ENCODE assay signal across 8 cellular contexts in the genomic region with DNA sequence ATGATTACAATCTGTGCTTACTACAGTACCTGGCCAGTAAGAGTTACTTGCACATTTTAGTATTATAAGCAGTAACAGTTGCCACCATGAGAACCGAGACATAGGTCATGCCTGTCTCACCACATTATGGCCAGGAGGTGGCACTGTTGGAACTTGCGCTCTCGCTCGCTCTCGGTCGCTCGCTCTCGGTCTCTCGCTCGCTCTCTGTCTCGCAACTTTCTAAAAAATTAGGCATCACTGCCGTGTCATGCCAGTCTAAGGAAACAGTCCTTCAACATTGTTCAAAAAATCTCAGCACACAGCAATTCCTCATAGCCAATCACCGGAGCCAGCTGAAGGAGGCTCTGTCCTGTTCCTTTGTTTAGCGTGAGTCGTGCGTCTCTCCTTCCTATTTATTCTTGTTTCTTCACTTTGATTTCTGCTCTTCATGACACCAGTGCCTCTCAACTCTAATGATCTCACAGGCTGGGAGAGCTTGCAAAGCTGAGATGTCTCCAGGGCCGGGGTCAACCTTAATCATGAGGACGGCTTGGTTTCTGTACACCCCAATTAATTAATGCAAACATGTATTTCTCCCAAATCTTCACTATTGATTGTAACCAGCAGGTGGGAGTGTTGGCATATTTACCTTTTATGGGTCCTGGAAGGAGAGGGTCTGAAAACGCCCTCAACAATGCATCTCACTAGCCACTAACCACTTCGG. TPM values are rescaled to one million over a fixed set of nuclear protein-coding genes. Genes with fewer than 3 reads are reported as not detected.
DNase-seq lines count a peak whose midpoint lies in the region; ATAC-seq and TF ChIP-seq lines count a peak whose summit lies in the region.

No MANE protein-coding gene starts in this region.

- in situ Hi-C loops in transverse colon (cut with MboI; ENCODE audit: low pct_ligation_motif_present in 1 of 4, low pct_unique_long_range_greater_than_20kb in 1 of 4, low sequenced_read_pairs in 3 of 4): loop anchor here in 3 of 4 donors (5.0 to 25.0 kb wide), 3 partner anchors 228 to 430 kb away; no protein-coding TSS in a partner anchor

- ATAC-seq in SK-N-SH treated with all-trans-retinoic acid at 6 μM for 48 hours: peak; percentile 85
- ATAC-seq in Right ventricle myocardium inferior: peak; percentile 90

- peak overlapping the region; percentile 39 to 80 (median 74) for H3K27ac ChIP-seq in transverse colon

- CTCF ChIA-PET in GM10248 (lab: Yijun Ruan, JAX): interaction anchor here (0.7 to 18.4 kb wide), 20 partner anchors 8 to 475 kb away, joined by 3 to 447 read pairs (median 4); a partner anchor contains a TSS

- peak overlapping the region; percentile 31 to 56 (median 46) for H3K4me3 ChIP-seq in transverse colon

- H3K36me3 ChIP-seq in transverse colon: no peaks in the 10 kb centered on the region

- H3K27me3 Mint-ChIP-seq in HFFc6 (ENCODE audit: insufficient read depth) (peaks cover 11% of the 10 kb centered on the region), osteocyte (ENCODE audit: unreplicated experiment) (peaks cover 12% of the 10 kb centered on the region)

- DNase-seq in GM10248 (ENCODE audit: extremely low spot score) (peak; percentile 71), HFFc6 (peak; percentile 66), MV-4-11 (lab: John Stamatoyannopoulos, UW) (peak; percentile 69), Right ventricle myocardium inferior (ENCODE audit: missing footprints) (peak; percentile 76), osteocyte (ENCODE audit: extremely low spot score, unreplicated experiment) (no peak), transverse colon (peak; percentile 74)
- peak; percentile 25 for DNase-seq in activated naive CD8-positive, alpha-beta T cell treated with anti-CD3 and anti-CD28 coated beads, Interleukin-2, amount 50 U/mL, for 16 hours (ENCODE audit: low read depth, low spot score)

- H3K36me3 Mint-ChIP-seq in HFFc6 (ENCODE audit: low read depth) (no peaks in the 10 kb centered on the region), osteocyte (ENCODE audit: unreplicated experiment) (no peaks in the 10 kb centered on the region)

- no peaks in the 10 kb centered on the region for H3K9me3 ChIP-seq in transverse colon

- H3K27ac Mint-ChIP-seq in HFFc6: no peak overlapping the region
- no peak overlapping the region for H3K27ac Mint-ChIP-seq in osteocyte (ENCODE audit: unreplicated experiment)

- POLR2A ChIA-PET in GM10248 (lab: Yijun Ruan, JAX): no interaction called here

- H3K9me3 Mint-ChIP-seq in HFFc6 (no peaks in the 10 kb centered on the region), osteocyte (ENCODE audit: unreplicated experiment) (no peaks in the 10 kb centered on the region)

- H3K4me3 Mint-ChIP-seq in HFFc6: no peak overlapping the region
- no peak overlapping the region for H3K4me3 Mint-ChIP-seq in osteocyte (ENCODE audit: unreplicated experiment)

- TF ChIP-seq POLR2A in transverse colon (IDR thresholded peaks at IDR 0.05): no peak

- TF ChIP-seq CTCF in GM10248 (IDR thresholded peaks at IDR 0.05; ENCODE audit: control extremely low read depth, extremely low read depth, low read depth, missing control alignments): peak; percentile 83
- TF ChIP-seq CTCF in HFFc6 (IDR thresholded peaks at IDR 0.05): peak; percentile 90
- peak; percentile 73 for TF ChIP-seq CTCF in osteocyte (IDR thresholded peaks at IDR 0.05)
- TF ChIP-seq CTCF in transverse colon (IDR thresholded peaks at IDR 0.05): peak; percentile 64 to 94 (median 73)

- intact Hi-C loops in Right ventricle myocardium inferior (cut with DNase I) (loop anchor here (1.0 to 2.0 kb wide), 3 partner anchors 222 to 460 kb away; no protein-coding TSS in a partner anchor), transverse colon (cut with DNase I; ENCODE audit: low total_unique reads) (loop anchor here (1.0 to 10.0 kb wide), 3 partner anchors 190 to 458 kb away; no protein-coding TSS in a partner anchor)

- no peaks in the 10 kb centered on the region for H3K4me1 Mint-ChIP-seq in HFFc6 (ENCODE audit: low read depth)
- peaks cover 9% of the 10 kb centered on the region for H3K4me1 Mint-ChIP-seq in osteocyte (ENCODE audit: unreplicated experiment)

- peaks cover 13% of the 10 kb centered on the region for H3K27me3 ChIP-seq in transverse colon

- WGBS in transverse colon (ENCODE audit: low coverage in 1 of 2), 2 donors: 0% methylated on average over 7 to 20 of the region's 20 CpGs

- TF ChIP-seq EP300 in transverse colon (IDR thresholded peaks at IDR 0.05; ENCODE audit: low read depth): no peak

- peaks cover 5 to 10% (median 7%) of the 10 kb centered on the region in 4 donors for H3K4me1 ChIP-seq in transverse colon

TF ChIP-seq in SK-N-SH treated with all-trans-retinoic acid at 6 μM for 48 hours, 23 proteins besides CTCF, POLR2A, EP300 and RAD21:
- TF ChIP-seq ZNF8 (CRISPR knock-in tag; IDR thresholded peaks at IDR 0.05) (no peak), ARNTL (CRISPR knock-in tag; IDR thresholded peaks at IDR 0.05; ENCODE audit: borderline replicate concordance, low read depth) (no peak), RARB (CRISPR knock-in tag; IDR thresholded peaks at IDR 0.05) (no peak), SNAI2 (CRISPR knock-in tag; IDR thresholded peaks at IDR 0.05) (no peak), ZFP3 (CRISPR knock-in tag; IDR thresholded peaks at IDR 0.05) (no peak), CSDC2 (CRISPR knock-in tag; IDR thresholded peaks at IDR 0.05) (no peak), OSR1 (CRISPR knock-in tag; IDR thresholded peaks at IDR 0.05) (no peak), TOX (CRISPR knock-in tag; IDR thresholded peaks at IDR 0.05; ENCODE audit: borderline replicate concordance) (no peak), BACH2 (CRISPR knock-in tag; IDR thresholded peaks at IDR 0.05; ENCODE audit: borderline replicate concordance) (no peak), ESRRG (CRISPR knock-in tag; IDR thresholded peaks at IDR 0.05) (no peak), ZC3H10 (CRISPR knock-in tag; IDR thresholded peaks at IDR 0.05) (no peak), TCF4 (CRISPR knock-in tag; IDR thresholded peaks at IDR 0.05; ENCODE audit: borderline replicate concordance) (no peak), GLIS3 (CRISPR knock-in tag; IDR thresholded peaks at IDR 0.05) (no peak), ZNF565 (CRISPR knock-in tag; conservative IDR thresholded peaks at IDR 0.05; ENCODE audit: low read depth) (no peak), ZFP30 (CRISPR knock-in tag; IDR thresholded peaks at IDR 0.05) (no peak), PPARA (CRISPR knock-in tag; IDR thresholded peaks at IDR 0.05; ENCODE audit: borderline replicate concordance) (no peak), ZNF70 (CRISPR knock-in tag; IDR thresholded peaks at IDR 0.05) (no peak)
- TF ChIP-seq, protein P1, sequence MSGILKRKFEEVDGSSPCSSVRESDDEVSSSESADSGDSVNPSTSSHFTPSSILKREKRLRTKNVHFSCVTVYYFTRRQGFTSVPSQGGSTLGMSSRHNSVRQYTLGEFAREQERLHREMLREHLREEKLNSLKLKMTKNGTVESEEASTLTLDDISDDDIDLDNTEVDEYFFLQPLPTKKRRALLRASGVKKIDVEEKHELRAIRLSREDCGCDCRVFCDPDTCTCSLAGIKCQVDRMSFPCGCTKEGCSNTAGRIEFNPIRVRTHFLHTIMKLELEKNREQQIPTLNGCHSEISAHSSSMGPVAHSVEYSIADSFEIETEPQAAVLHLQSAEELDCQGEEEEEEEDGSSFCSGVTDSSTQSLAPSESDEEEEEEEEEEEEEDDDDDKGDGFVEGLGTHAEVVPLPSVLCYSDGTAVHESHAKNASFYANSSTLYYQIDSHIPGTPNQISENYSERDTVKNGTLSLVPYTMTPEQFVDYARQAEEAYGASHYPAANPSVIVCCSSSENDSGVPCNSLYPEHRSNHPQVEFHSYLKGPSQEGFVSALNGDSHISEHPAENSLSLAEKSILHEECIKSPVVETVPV (CRISPR knock-in tag; IDR thresholded peaks at IDR 0.05): no peak
- TF ChIP-seq, protein P2, sequence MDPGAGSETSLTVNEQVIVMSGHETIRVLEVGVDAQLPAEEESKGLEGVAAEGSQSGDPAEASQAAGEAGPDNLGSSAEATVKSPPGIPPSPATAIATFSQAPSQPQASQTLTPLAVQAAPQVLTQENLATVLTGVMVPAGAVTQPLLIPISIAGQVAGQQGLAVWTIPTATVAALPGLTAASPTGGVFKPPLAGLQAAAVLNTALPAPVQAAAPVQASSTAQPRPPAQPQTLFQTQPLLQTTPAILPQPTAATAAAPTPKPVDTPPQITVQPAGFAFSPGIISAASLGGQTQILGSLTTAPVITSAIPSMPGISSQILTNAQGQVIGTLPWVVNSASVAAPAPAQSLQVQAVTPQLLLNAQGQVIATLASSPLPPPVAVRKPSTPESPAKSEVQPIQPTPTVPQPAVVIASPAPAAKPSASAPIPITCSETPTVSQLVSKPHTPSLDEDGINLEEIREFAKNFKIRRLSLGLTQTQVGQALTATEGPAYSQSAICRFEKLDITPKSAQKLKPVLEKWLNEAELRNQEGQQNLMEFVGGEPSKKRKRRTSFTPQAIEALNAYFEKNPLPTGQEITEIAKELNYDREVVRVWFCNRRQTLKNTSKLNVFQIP (CRISPR knock-in tag; IDR thresholded peaks at IDR 0.05; ENCODE audit: borderline replicate concordance, low read depth): no peak

RNA-seq across cellular contexts. Expression of a gene that starts 6.3 kb away (rescaled TPM):
- total RNA-seq in HFFc6 (2021; fragmentation: NEBNext Ultra II Directional; extraction: Animal tissue kit (Norgen Biotek cat#: 25700)): not detected
- total RNA-seq in Right ventricle myocardium inferior (0.57 TPM), osteocyte (0.19 and 0.31 TPM in 2 replicates), transverse colon (under 1 TPM in 3 of 4 donors, not detected in 1; 0.27 to 1.00 (median 0.95) TPM)

RNA-seq across cellular contexts. Expression of a gene that starts 13.8 kb away (rescaled TPM):
- 1 to 10 TPM in 2 of 6 experiments, under 1 TPM in 4; 0.21 to 1.1 (median 0.94) TPM for total RNA-seq in HFFc6 (2021; fragmentation: NEBNext Ultra II Directional; extraction: Animal tissue kit (Norgen Biotek cat#: 25700))
- 45.6 TPM for total RNA-seq in Right ventricle myocardium inferior
- total RNA-seq in osteocyte: 78.8 and 81.6 TPM in 2 replicates
- 1 to 10 TPM; 1.6 to 8.2 (median 2.4) TPM for total RNA-seq in transverse colon
